12 cellular contexts compared by ENCODE assay signal in the genomic region with DNA sequence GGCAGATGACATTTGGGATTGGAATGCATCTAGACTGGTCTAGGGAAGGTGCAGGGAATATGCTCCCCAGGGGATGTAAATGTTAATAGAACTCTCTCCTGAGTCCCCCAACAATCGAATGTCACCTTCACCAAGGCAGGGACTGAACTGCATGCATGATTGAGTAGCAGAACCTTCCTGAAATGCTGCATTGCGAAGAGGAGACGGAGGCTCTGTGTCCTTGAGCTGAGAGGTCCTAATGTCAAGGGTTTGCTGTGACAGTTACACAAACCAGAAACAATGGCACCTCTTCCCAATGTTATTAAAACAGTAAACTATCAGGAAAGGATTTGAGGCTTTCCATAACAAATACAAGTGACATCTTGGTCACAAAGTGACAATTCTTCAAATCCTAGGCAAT.
"Had no signal": no experiment of that assay in that cellular context is flagged by ENCODE, and none has a peak within 500 bp of the region (broad histone marks: within the 10 kb centered on the region; RNA-seq: fewer than 3 reads in every experiment).

No MANE protein-coding gene starts in this region.

- H3K4me3 Mint-ChIP-seq: nephron; stimulated activated naive B cell treated with anti-CD40 and anti-IgM and Interleukin-4, amounts not matched to agents 10 μg/mL and 1 μg/mL and 100 μg/mL, for 72 hours had no signal

- DNase-seq: activated CD4-positive, alpha-beta T cell treated with anti-CD3 and anti-CD28 coated beads, Interleukin-2, amount 50 U/mL, for 4 hours; activated CD4-positive, CD25-positive, alpha-beta regulatory T cell; brain microvascular endothelial cell; left cardiac atrium; mammary epithelial cell; mucosa of descending colon; sigmoid colon; stimulated activated naive B cell treated with anti-CD40 and anti-IgM and Interleukin-4, amounts not matched to agents 10 μg/mL and 1 μg/mL and 100 μg/mL, for 72 hours; trophoblast cell had no signal

- FAIRE-seq: TTC549 had no signal

- H3K36me3 Mint-ChIP-seq: activated naive CD4-positive, alpha-beta T cell treated with anti-CD3 and anti-CD28 coated beads, Interleukin-2, amount 50 U/mL, for 72 hours; stimulated activated naive B cell treated with anti-CD40 and anti-IgM and Interleukin-4, amounts not matched to agents 10 μg/mL and 1 μg/mL and 100 μg/mL, for 72 hours had no signal

- H3K9me3 Mint-ChIP-seq: activated naive CD4-positive, alpha-beta T cell treated with anti-CD3 and anti-CD28 coated beads, Interleukin-2, amount 50 U/mL, for 72 hours; nephron had no signal

- H3K27ac Mint-ChIP-seq: nephron; stimulated activated naive B cell treated with anti-CD40 and anti-IgM and Interleukin-4, amounts not matched to agents 10 μg/mL and 1 μg/mL and 100 μg/mL, for 72 hours had no signal

- ATAC-seq: left cardiac atrium, mucosa of descending colon had no signal
